In the genomic region with DNA sequence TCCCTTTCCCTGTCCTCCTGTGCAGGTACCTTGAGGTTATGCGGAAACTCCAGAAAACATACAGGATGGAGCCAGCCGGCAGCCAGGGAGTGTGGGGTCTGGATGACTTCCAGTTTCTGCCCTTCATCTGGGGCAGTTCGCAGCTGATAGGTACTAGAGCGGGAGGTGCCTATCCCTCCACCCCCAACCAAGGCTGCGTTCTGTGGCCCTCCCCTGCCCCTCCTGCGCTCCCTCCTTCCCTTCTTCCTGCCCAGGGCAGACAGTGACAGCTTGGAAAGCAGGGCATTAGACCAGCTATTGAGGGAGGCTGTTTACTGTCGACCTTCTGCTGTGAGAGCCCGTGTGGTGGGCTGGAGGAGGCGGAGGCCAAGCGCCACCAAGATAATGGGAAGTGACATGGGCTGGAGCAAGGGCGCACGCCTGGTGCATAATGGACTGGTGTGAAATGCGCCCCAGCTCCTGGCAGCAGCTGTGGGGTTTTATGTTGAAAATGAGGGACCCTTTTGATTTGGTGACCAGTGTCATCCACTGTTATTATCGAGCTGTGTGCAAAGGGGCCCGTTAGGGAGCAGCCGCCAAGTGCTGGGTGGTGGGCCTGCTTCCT, we compare ENCODE assay signal across 29 cellular contexts. TPM values are rescaled to one million over a fixed set of nuclear protein-coding genes. Genes with fewer than 3 reads are reported as not detected.
DNase-seq lines count a peak whose midpoint lies in the region; ATAC-seq and TF ChIP-seq lines count a peak whose summit lies in the region.
"Had no signal": no experiment of that assay in that cellular context is flagged by ENCODE, and none has a peak within 500 bp of the region (broad histone marks: within the 10 kb centered on the region; RNA-seq: fewer than 3 reads in every experiment).

No MANE protein-coding gene starts in this region.

- peak overlapping the region; percentile 99 for H3K27ac ChIP-seq in cardiac muscle cell
- no peak overlapping the region for H3K27ac ChIP-seq in heart left ventricle
- peak overlapping the region in 3 of 4 donors; percentile 97 to 99 (median 99) for H3K27ac ChIP-seq in esophagus squamous epithelium
- H3K27ac ChIP-seq in skin epidermis: peak overlapping the region in 12 of 21 experiments; percentile 96 to 100 (median 100)
- H3K27ac ChIP-seq: PC-9 had no signal

- no peak for TF ChIP-seq POLR2A in heart left ventricle (IDR thresholded peaks at IDR 0.05)
- TF ChIP-seq POLR2A in esophagus squamous epithelium (IDR thresholded peaks at IDR 0.05): no peak

- no peak for TF ChIP-seq CTCF in cardiac muscle cell (IDR thresholded peaks at IDR 0.05; ENCODE audit: low read depth, low read length)
- TF ChIP-seq CTCF in heart left ventricle (IDR thresholded peaks at IDR 0.05): no peak
- no peak for TF ChIP-seq CTCF in esophagus squamous epithelium (IDR thresholded peaks at IDR 0.05)

- H3K36me3 ChIP-seq in cardiac muscle cell (no peaks in the 10 kb centered on the region), heart left ventricle (peaks cover 0 to 62% (median 46%) of the 10 kb centered on the region in 9 donors), esophagus squamous epithelium (peaks cover 13 to 69% (median 25%) of the 10 kb centered on the region in 3 donors)
- H3K36me3 ChIP-seq: ovary, transverse colon had no signal

- H3K9me3 ChIP-seq in cardiac muscle cell (ENCODE audit: low read depth) (no peaks in the 10 kb centered on the region), heart left ventricle (no peaks in the 10 kb centered on the region), esophagus squamous epithelium (no peaks in the 10 kb centered on the region)
- H3K9me3 ChIP-seq: ovary, transverse colon had no signal

- intact Hi-C loops in heart left ventricle (cut with DNase I) (loop anchor here in 5 of 10 donors (5.0 to 10.0 kb wide), 4 partner anchors 361 to 658 kb away; no protein-coding TSS in a partner anchor), esophagus squamous epithelium (cut with DNase I) (loop anchor here (5.0 kb wide), 1 partner anchor 476 kb away; no protein-coding TSS in a partner anchor)

- ATAC-seq in heart left ventricle: no peak
- no peak for ATAC-seq in HG02870 (IDR thresholded peaks at IDR 0.05; ENCODE audit: unreplicated experiment)
- ATAC-seq: natural killer cell; stimulated activated naive CD8-positive, alpha-beta T cell treated with anti-CD3 and anti-CD28 coated beads, Interleukin-15, Interleukin-2, amounts not matched to agents 100 U/mL and 50 U/mL, for 24 hours had no signal

- 70 to 79% (median 78%) methylated on average over 16 of the region's 16 CpGs for WGBS in heart left ventricle, 4 donors
- 74 to 78% methylated on average over 9 to 13 of the region's 16 CpGs for WGBS in esophagus squamous epithelium, 2 donors

- H3K4me1 ChIP-seq in cardiac muscle cell (ENCODE audit: low read depth) (peaks cover 22% of the 10 kb centered on the region), heart left ventricle (peaks cover 6 to 47% (median 38%) of the 10 kb centered on the region in 12 donors), esophagus squamous epithelium (peaks cover 35 to 51% (median 37%) of the 10 kb centered on the region in 3 donors)

- DNase-seq in cardiac muscle cell (ENCODE audit: low read depth in 1 of 2, low spot score in 1 of 2) (no peak), heart left ventricle (no peak), esophagus squamous epithelium (lab: John Stamatoyannopoulos, UW) (no peak), MV-4-11 (lab: John Stamatoyannopoulos, UW) (no peak), anterior cingulate cortex (lab: John Stamatoyannopoulos, UW) (no peak), NOMO-1 treated with DMSO at 0.1 percent for 48 hours (lab: John Stamatoyannopoulos, UW; ENCODE audit: unreplicated experiment) (no peak)
- DNase-seq: activated CD4-positive, alpha-beta memory T cell treated with anti-CD3 and anti-CD28 coated beads, Interleukin-2, amount 10 ng/mL, durations not matched to agents 7 days and 5 days; activated CD4-positive, alpha-beta T cell treated with anti-CD3 and anti-CD28 coated beads for 1 hour; activated CD8-positive, alpha-beta memory T cell treated with anti-CD3 and anti-CD28 coated beads, Interleukin-2, amount 50 U/mL, for 4 hours; activated naive CD4-positive, alpha-beta T cell; cerebellar nuclear complex; hippocampal formation; Kasumi-1; natural killer cell; NCI-H1417 treated with DMSO at 0.1 percent for 48 hours; NCI-H2029 treated with DMSO at 0.1 percent for 48 hours; NCI-H226; NCI-H526 treated with DMSO at 0.1 percent for 48 hours; NK-92 treated with Interleukin-12 subunit alpha and Interleukin-12 subunit beta, amount 100 ng/mL, for 24 hours; PC-9; SHP77; stimulated activated CD4-positive, alpha-beta T cell treated with anti-CD3 and anti-CD28 coated beads, Interleukin-2, amount 100 ng/mL, for 24 hours; stimulated activated naive CD8-positive, alpha-beta T cell treated with anti-CD3 and anti-CD28 coated beads, Interleukin-15, Interleukin-2, amounts not matched to agents 100 U/mL and 50 U/mL, for 24 hours; transverse colon had no signal

- no peak overlapping the region for H3K4me3 ChIP-seq in cardiac muscle cell
- H3K4me3 ChIP-seq in heart left ventricle: no peak overlapping the region
- no peak overlapping the region for H3K4me3 ChIP-seq in esophagus squamous epithelium
- H3K4me3 ChIP-seq in skin epidermis: no peak overlapping the region
- H3K4me3 ChIP-seq: dorsolateral prefrontal cortex, lung, ovary, PC-9, transverse colon had no signal

- H3K27me3 ChIP-seq in cardiac muscle cell (no peaks in the 10 kb centered on the region), heart left ventricle (no peaks in the 10 kb centered on the region), esophagus squamous epithelium (no peaks in the 10 kb centered on the region)
- H3K27me3 ChIP-seq: dorsolateral prefrontal cortex, ovary, transverse colon had no signal

RNA-seq across cellular contexts. Expression of a gene that starts 25.3 kb away (rescaled TPM):
- total RNA-seq in cardiac muscle cell (197 and 257 TPM in 2 replicates), heart left ventricle (100 to 1,000 TPM in 8 of 9 donors, 10 to 100 TPM in 1; 96.0 to 212 (median 172) TPM), esophagus squamous epithelium (100 to 1,000 TPM in 1 of 4 donors, 10 to 100 TPM in 3; 59.1 to 110 (median 80.6) TPM)
- polyA plus RNA-seq in cardiac muscle cell (144 and 156 TPM in 2 replicates), heart left ventricle (100 to 1,000 TPM; 129 to 211 TPM)

RNA-seq across cellular contexts. Expression of a gene that starts 26.0 kb away (rescaled TPM):
- total RNA-seq in cardiac muscle cell (81.6 and 92.8 TPM in 2 replicates), heart left ventricle (100 to 1,000 TPM in 2 of 9 donors, 10 to 100 TPM in 7; 50.8 to 126 (median 68.2) TPM), esophagus squamous epithelium (10 to 100 TPM; 25.3 to 61.5 (median 44.9) TPM)
- polyA plus RNA-seq in cardiac muscle cell (80.6 and 85.2 TPM in 2 replicates), heart left ventricle (10 to 100 TPM; 37.0 to 64.7 TPM)

RNA-seq across cellular contexts. Expression of a gene that starts 41.5 kb away (rescaled TPM):
- total RNA-seq in cardiac muscle cell: 51.7 and 77.4 TPM in 2 replicates
- polyA plus RNA-seq in cardiac muscle cell: 21.5 and 38.5 TPM in 2 replicates
- total RNA-seq in heart left ventricle: 10 to 100 TPM in 3 of 9 donors, 1 to 10 TPM in 6; 4.1 to 18.4 (median 5.5) TPM
- polyA plus RNA-seq in heart left ventricle: 1 to 10 TPM; 2.8 to 7.3 TPM
- total RNA-seq in esophagus squamous epithelium: 1 to 10 TPM; 6.1 to 8.7 (median 7.2) TPM

RNA-seq across cellular contexts. Expression of a gene that starts 55.6 kb away (rescaled TPM):
- total RNA-seq in cardiac muscle cell (18.0 and 19.3 TPM in 2 replicates), heart left ventricle (10 to 100 TPM in 1 of 9 donors, 1 to 10 TPM in 8; 3.2 to 10.3 (median 5.8) TPM), esophagus squamous epithelium (10 to 100 TPM in 3 of 4 donors, 1 to 10 TPM in 1; 9.7 to 23.0 (median 19.3) TPM)
- polyA plus RNA-seq in cardiac muscle cell (9.5 and 19.0 TPM in 2 replicates), heart left ventricle (10 to 100 TPM in 1 of 2 donors, 1 to 10 TPM in 1; 3.0 to 11.5 TPM)

Comparison
In these comparisons a context has a peak if more than half of its experiments do, and no peak if none do; other contexts are left out.
1. H3K27ac ChIP-seq: peak in cardiac muscle cell (single experiment), esophagus squamous epithelium (3 of 4) and skin epidermis (12 of 21); none in heart left ventricle (0 of 12).